In the genomic region with DNA sequence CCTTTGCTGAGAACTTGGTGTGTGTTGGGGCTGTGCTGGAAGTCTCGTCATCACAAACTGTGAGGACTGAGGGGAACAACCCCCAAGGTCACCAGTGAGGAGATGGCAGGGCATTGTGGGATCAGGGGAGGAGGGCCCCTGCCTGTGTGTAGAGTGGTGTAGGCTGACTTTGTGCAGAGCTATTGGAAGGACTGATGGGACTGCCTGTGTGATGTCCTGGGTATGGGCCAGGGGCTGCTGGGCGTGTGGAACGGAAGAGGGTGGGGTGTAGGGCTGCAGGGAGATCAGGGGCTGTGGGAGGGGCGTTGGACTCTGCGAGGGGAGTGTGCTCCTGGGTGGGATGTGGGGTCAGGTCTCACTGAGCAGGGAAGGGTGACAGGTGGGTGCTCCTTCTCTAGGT, we compare ENCODE assay signal across 1 cellular context.
TF ChIP-seq lines count a peak whose summit lies in the region.

No MANE protein-coding gene starts in this region.

TF ChIP-seq in neural cell, 6 proteins besides CTCF, POLR2A, EP300 and RAD21:
- no peak for TF ChIP-seq POLR2AphosphoS5 (IDR thresholded peaks at IDR 0.05)
- no peak for TF ChIP-seq MXI1 (conservative IDR thresholded peaks at IDR 0.05; ENCODE audit: poor library complexity, severe bottlenecking)
- TF ChIP-seq, protein P1, sequence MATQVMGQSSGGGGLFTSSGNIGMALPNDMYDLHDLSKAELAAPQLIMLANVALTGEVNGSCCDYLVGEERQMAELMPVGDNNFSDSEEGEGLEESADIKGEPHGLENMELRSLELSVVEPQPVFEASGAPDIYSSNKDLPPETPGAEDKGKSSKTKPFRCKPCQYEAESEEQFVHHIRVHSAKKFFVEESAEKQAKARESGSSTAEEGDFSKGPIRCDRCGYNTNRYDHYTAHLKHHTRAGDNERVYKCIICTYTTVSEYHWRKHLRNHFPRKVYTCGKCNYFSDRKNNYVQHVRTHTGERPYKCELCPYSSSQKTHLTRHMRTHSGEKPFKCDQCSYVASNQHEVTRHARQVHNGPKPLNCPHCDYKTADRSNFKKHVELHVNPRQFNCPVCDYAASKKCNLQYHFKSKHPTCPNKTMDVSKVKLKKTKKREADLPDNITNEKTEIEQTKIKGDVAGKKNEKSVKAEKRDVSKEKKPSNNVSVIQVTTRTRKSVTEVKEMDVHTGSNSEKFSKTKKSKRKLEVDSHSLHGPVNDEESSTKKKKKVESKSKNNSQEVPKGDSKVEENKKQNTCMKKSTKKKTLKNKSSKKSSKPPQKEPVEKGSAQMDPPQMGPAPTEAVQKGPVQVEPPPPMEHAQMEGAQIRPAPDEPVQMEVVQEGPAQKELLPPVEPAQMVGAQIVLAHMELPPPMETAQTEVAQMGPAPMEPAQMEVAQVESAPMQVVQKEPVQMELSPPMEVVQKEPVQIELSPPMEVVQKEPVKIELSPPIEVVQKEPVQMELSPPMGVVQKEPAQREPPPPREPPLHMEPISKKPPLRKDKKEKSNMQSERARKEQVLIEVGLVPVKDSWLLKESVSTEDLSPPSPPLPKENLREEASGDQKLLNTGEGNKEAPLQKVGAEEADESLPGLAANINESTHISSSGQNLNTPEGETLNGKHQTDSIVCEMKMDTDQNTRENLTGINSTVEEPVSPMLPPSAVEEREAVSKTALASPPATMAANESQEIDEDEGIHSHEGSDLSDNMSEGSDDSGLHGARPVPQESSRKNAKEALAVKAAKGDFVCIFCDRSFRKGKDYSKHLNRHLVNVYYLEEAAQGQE (IDR thresholded peaks at IDR 0.05; ENCODE audit: borderline replicate concordance) = no peak
- TF ChIP-seq TAF1 (IDR thresholded peaks at IDR 0.05; ENCODE audit: low read depth) = no peak
- no peak for TF ChIP-seq SMC3 (conservative IDR thresholded peaks at IDR 0.05; ENCODE audit: poor library complexity)
- no peak for TF ChIP-seq EZH2 (IDR thresholded peaks at IDR 0.05; ENCODE audit: borderline replicate concordance, insufficient read depth, low read length, poor library complexity, severe bottlenecking)
